14 cellular contexts compared by ENCODE assay signal in the genomic region with DNA sequence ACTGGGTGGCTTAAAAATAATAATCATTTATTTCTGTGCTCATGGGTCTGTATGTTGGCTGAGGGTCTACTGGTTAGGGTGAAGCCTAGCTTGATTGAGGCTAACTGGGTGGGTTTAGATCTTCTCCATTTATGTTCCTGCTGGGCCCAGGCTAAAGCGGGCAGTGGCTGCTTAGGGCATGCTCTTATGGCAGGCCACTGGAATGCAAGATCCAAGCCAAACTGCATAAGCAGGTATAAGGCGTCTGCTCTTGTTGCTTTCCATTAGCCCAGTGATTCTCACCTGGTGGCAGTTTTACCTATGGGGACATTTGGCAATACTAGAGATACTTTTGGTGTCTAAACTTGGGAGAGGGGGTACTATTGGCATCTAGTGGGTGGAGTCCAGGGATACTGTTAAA. TPM values are rescaled to one million over a fixed set of nuclear protein-coding genes. Genes with fewer than 3 reads are reported as not detected.
DNase-seq lines count a peak whose midpoint lies in the region; ATAC-seq and TF ChIP-seq lines count a peak whose summit lies in the region.
"Had no signal": no experiment of that assay in that cellular context is flagged by ENCODE, and none has a peak within 500 bp of the region (broad histone marks: within the 10 kb centered on the region; RNA-seq: fewer than 3 reads in every experiment).

No MANE protein-coding gene starts in this region.

- peaks cover 41% of the 10 kb centered on the region for H3K36me3 Mint-ChIP-seq in activated CD4-positive, alpha-beta T cell treated with anti-CD3 and anti-CD28 coated beads, Interleukin-2, amount 10 ng/mL, durations not matched to agents 7 days and 5 days (ENCODE audit: low read depth)
- H3K36me3 Mint-ChIP-seq in T-helper 17 cell (ENCODE audit: low read depth), result peaks cover 5% of the 10 kb centered on the region

- intact Hi-C loops in esophagus squamous epithelium (cut with DNase I) (no loop called here), gastrocnemius medialis (cut with DNase I; ENCODE audit: low total_unique reads) (loop anchor here (2.0 to 5.0 kb wide), 2 partner anchors 72 to 118 kb away; no protein-coding TSS in a partner anchor), colonic mucosa (cut with DNase I) (no loop called here)

- no peaks in the 10 kb centered on the region for H3K27me3 Mint-ChIP-seq in activated CD4-positive, alpha-beta T cell treated with anti-CD3 and anti-CD28 coated beads, Interleukin-2, amount 10 ng/mL, durations not matched to agents 7 days and 5 days
- no peaks in the 10 kb centered on the region for H3K27me3 Mint-ChIP-seq in T-helper 17 cell

- peaks cover 53% of the 10 kb centered on the region for H3K4me1 Mint-ChIP-seq in activated CD4-positive, alpha-beta T cell treated with anti-CD3 and anti-CD28 coated beads, Interleukin-2, amount 10 ng/mL, durations not matched to agents 7 days and 5 days
- peaks cover 67% of the 10 kb centered on the region for H3K4me1 Mint-ChIP-seq in T-helper 17 cell

- no peak overlapping the region for H3K9ac ChIP-seq in colonic mucosa (ENCODE audit: low read depth in 2 of 2, low read length in 2 of 2)

- H3K27me3 ChIP-seq in esophagus squamous epithelium (no peaks in the 10 kb centered on the region), gastrocnemius medialis (no peaks in the 10 kb centered on the region), colonic mucosa (no peaks in the 10 kb centered on the region)
- H3K27me3 ChIP-seq: hepatocyte had no signal

- TF ChIP-seq CTCF in esophagus squamous epithelium (IDR thresholded peaks at IDR 0.05), result no peak
- TF ChIP-seq CTCF in gastrocnemius medialis (IDR thresholded peaks at IDR 0.05 in 4 of 5, conservative IDR thresholded peaks at IDR 0.05 in 1 of 5), result no peak
- no peak for TF ChIP-seq CTCF in colonic mucosa (IDR thresholded peaks at IDR 0.05)

- peaks cover 5 to 54% (median 38%) of the 10 kb centered on the region in 3 donors for H3K4me1 ChIP-seq in esophagus squamous epithelium
- H3K4me1 ChIP-seq in gastrocnemius medialis, result peaks cover 94 to 96% of the 10 kb centered on the region in 2 donors
- H3K4me1 ChIP-seq in colonic mucosa, result no peaks in the 10 kb centered on the region

- H3K9me3 ChIP-seq in T-helper 17 cell (ENCODE audit: control insufficient read depth, low read length, poor library complexity, severe bottlenecking) (no peaks in the 10 kb centered on the region), esophagus squamous epithelium (no peaks in the 10 kb centered on the region), gastrocnemius medialis (no peaks in the 10 kb centered on the region), colonic mucosa (no peaks in the 10 kb centered on the region)
- H3K9me3 ChIP-seq: thoracic aorta had no signal

- TF ChIP-seq POLR2A in esophagus squamous epithelium (IDR thresholded peaks at IDR 0.05) (no peak), gastrocnemius medialis (IDR thresholded peaks at IDR 0.05) (no peak)

- POLR2A ChIA-PET in activated CD4-positive, alpha-beta T cell treated with anti-CD3 and anti-CD28 coated beads, Interleukin-2, amount 10 ng/mL, durations not matched to agents 7 days and 5 days (lab: Charles Lee), result no interaction called here

- peak overlapping the region; percentile 98 for H3K27ac Mint-ChIP-seq in activated CD4-positive, alpha-beta T cell treated with anti-CD3 and anti-CD28 coated beads, Interleukin-2, amount 10 ng/mL, durations not matched to agents 7 days and 5 days
- peak overlapping the region; percentile 98 for H3K27ac Mint-ChIP-seq in T-helper 17 cell

- CTCF ChIA-PET in activated CD4-positive, alpha-beta T cell treated with anti-CD3 and anti-CD28 coated beads, Interleukin-2, amount 10 ng/mL, durations not matched to agents 7 days and 5 days (lab: Charles Lee), result no interaction called here

- DNase-seq in activated CD4-positive, alpha-beta T cell treated with anti-CD3 and anti-CD28 coated beads, Interleukin-2, amount 10 ng/mL, durations not matched to agents 7 days and 5 days, result no peak
- no peak for DNase-seq in activated CD4-positive, alpha-beta T cell treated with anti-CD3 and anti-CD28 coated beads for 4 hours
- DNase-seq in T-helper 17 cell, result no peak
- DNase-seq in esophagus squamous epithelium (lab: John Stamatoyannopoulos, UW), result no peak
- DNase-seq in gastrocnemius medialis, result peak in 1 of 2 donors; percentile 26
- no peak for DNase-seq in NCI-H345 treated with DMSO at 0.1 percent for 48 hours (lab: John Stamatoyannopoulos, UW; ENCODE audit: unreplicated experiment)
- no peak for DNase-seq in GM19240 (ENCODE audit: insufficient read length, low spot score)
- no peak for DNase-seq in colonic mucosa
- DNase-seq: Kasumi-1, mesendoderm, NCI-H2081 treated with DMSO at 0.1 percent for 48 hours had no signal

- peaks cover 0 to 10% (median 0%) of the 10 kb centered on the region in 3 donors for H3K36me3 ChIP-seq in esophagus squamous epithelium
- no peaks in the 10 kb centered on the region for H3K36me3 ChIP-seq in gastrocnemius medialis
- H3K36me3 ChIP-seq in colonic mucosa, result no peaks in the 10 kb centered on the region
- H3K36me3 ChIP-seq: thoracic aorta had no signal

- in situ Hi-C loops in gastrocnemius medialis (cut with MboI; ENCODE audit: low sequenced_read_pairs in 4 of 4), result loop anchor here in 1 of 4 donors (25.0 kb wide), 1 partner anchor 253 kb away; no protein-coding TSS in a partner anchor

- no peaks in the 10 kb centered on the region for H3K9me3 Mint-ChIP-seq in activated CD4-positive, alpha-beta T cell treated with anti-CD3 and anti-CD28 coated beads, Interleukin-2, amount 10 ng/mL, durations not matched to agents 7 days and 5 days

- 100% methylated on average over 1 of the region's 2 CpGs; no CpG with 5 or more reads in 1 of the 2 donors for WGBS in esophagus squamous epithelium, 2 donors

- ATAC-seq in T-helper 17 cell (no peak), gastrocnemius medialis (no peak)
- ATAC-seq: SK-N-SH treated with all-trans-retinoic acid at 6 μM for 48 hours had no signal

- H3K4me3 Mint-ChIP-seq in activated CD4-positive, alpha-beta T cell treated with anti-CD3 and anti-CD28 coated beads, Interleukin-2, amount 10 ng/mL, durations not matched to agents 7 days and 5 days, result peak overlapping the region; percentile 81
- peak overlapping the region; percentile 93 for H3K4me3 Mint-ChIP-seq in T-helper 17 cell

- no peak overlapping the region for H3K4me3 ChIP-seq in esophagus squamous epithelium
- peak overlapping the region in 1 of 4 donors; percentile 56 for H3K4me3 ChIP-seq in gastrocnemius medialis
- no peak overlapping the region for H3K4me3 ChIP-seq in colonic mucosa
- H3K4me3 ChIP-seq: hepatocyte, thoracic aorta had no signal

- H3K27ac ChIP-seq in esophagus squamous epithelium, result peak overlapping the region in 3 of 4 donors; percentile 16 to 30 (median 29)
- H3K27ac ChIP-seq in gastrocnemius medialis, result peak overlapping the region; percentile 76 to 98 (median 80)
- H3K27ac ChIP-seq in colonic mucosa, result no peak overlapping the region
- H3K27ac ChIP-seq: thoracic aorta had no signal

RNA-seq across cellular contexts. Expression of a gene that starts 44.5 kb away (rescaled TPM):
- total RNA-seq in activated CD4-positive, alpha-beta T cell treated with anti-CD3 and anti-CD28 coated beads, Interleukin-2, amount 10 ng/mL, durations not matched to agents 7 days and 5 days, result 10 to 100 TPM; 61.7 to 74.7 TPM
- 10 to 100 TPM; 87.4 to 95.3 TPM for total RNA-seq in T-helper 17 cell
- 100 to 1,000 TPM in 1 of 4 donors, 10 to 100 TPM in 3; 46.2 to 149 (median 65.4) TPM for total RNA-seq in esophagus squamous epithelium
- 100 to 1,000 TPM; 283 to 425 (median 344) TPM for total RNA-seq in gastrocnemius medialis
- total RNA-seq in colonic mucosa, result 10 to 100 TPM in 1 of 2 donors, 1 to 10 TPM in 1; 9.1 to 28.0 TPM
